ENCODE assay signal across 17 cellular contexts in the genomic region with DNA sequence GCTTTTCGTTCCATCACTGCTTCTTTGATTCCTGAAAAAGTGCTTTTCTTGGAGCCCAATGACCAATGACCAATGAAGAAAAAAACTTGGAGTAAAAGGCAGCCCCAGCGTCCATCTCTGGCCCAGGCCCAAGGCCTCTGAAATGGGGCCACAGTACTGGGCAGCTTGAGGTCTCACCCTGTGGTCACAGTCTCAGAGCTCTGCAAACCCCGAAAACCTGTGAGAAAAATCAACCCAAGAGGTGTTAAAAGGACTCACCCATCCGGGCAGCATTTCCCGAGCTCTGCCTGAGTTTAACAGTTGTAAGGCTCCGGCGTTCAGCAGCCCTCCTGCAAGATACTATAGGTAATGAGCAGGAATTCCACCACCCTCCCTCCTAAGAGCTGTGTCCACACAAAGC. TPM values are rescaled to one million over a fixed set of nuclear protein-coding genes. Genes with fewer than 3 reads are reported as not detected.
DNase-seq lines count a peak whose midpoint lies in the region; ATAC-seq and TF ChIP-seq lines count a peak whose summit lies in the region.
"Had no signal": no experiment of that assay in that cellular context is flagged by ENCODE, and none has a peak within 500 bp of the region (broad histone marks: within the 10 kb centered on the region; RNA-seq: fewer than 3 reads in every experiment).

No MANE protein-coding gene starts in this region.

- H3K9me3 ChIP-seq in CD4-positive, alpha-beta memory T cell (ENCODE audit: control insufficient read depth in 1 of 2, low read length in 2 of 2), result no peaks in the 10 kb centered on the region
- no peaks in the 10 kb centered on the region for H3K9me3 ChIP-seq in T-helper 17 cell (ENCODE audit: control insufficient read depth, low read length, poor library complexity, severe bottlenecking)
- no peaks in the 10 kb centered on the region for H3K9me3 ChIP-seq in gastroesophageal sphincter
- no peaks in the 10 kb centered on the region for H3K9me3 ChIP-seq in skeletal muscle satellite cell (replicated peaks; ENCODE audit: low read length)

- H3K4me3 ChIP-seq in CD4-positive, alpha-beta memory T cell (ENCODE audit: low read length in 2 of 2), result no peak overlapping the region
- no peak overlapping the region for H3K4me3 ChIP-seq in gastroesophageal sphincter
- no peak overlapping the region for H3K4me3 ChIP-seq in skeletal muscle satellite cell (ENCODE audit: low read length)

- CTCF ChIA-PET in CD4-positive, alpha-beta memory T cell (lab: Charles Lee; ENCODE audit: partially characterized antibody), result interaction anchor here (1.1 to 1.4 kb wide), 5 partner anchors 10 to 84 kb away, joined by 3 to 5 read pairs (median 3); no protein-coding TSS in a partner anchor

- peak overlapping the region; percentile 92 to 99 (median 98) for H3K27ac Mint-ChIP-seq in CD4-positive, alpha-beta memory T cell
- H3K27ac Mint-ChIP-seq in T-helper 17 cell, result peak overlapping the region; percentile 98
- H3K27ac Mint-ChIP-seq in activated T-helper 2 cell treated with anti-CD3 and anti-CD28 coated beads, Interferon-gamma antibody, Interleukin-2, Interleukin-4, amounts not matched to agents 10 μg/mL and 5 μg/mL and 100 μg/mL, durations not matched to agents 14 hours and 24 hours and 36 hours, result no peak overlapping the region
- H3K27ac Mint-ChIP-seq: activated CD4-positive, alpha-beta T cell treated with anti-CD3 and anti-CD28 coated beads for 36 hours; activated naive CD8-positive, alpha-beta T cell treated with anti-CD3 and anti-CD28 coated beads, Interleukin-2, amount 10 ng/mL, durations not matched to agents 7 days and 5 days had no signal

- POLR2A ChIA-PET in CD4-positive, alpha-beta memory T cell (lab: Charles Lee; ENCODE audit: partially characterized antibody), result interaction anchor here (6.2 kb wide), 1 partner anchor 12 kb away, joined by 38 read pairs; no protein-coding TSS in a partner anchor

- peak overlapping the region; percentile 6 for H3K27ac ChIP-seq in CD4-positive, alpha-beta memory T cell (ENCODE audit: low read depth, low read length)
- peak overlapping the region in 3 of 4 donors; percentile 75 to 82 (median 75) for H3K27ac ChIP-seq in gastroesophageal sphincter

- H3K27me3 Mint-ChIP-seq in CD4-positive, alpha-beta memory T cell, result no peaks in the 10 kb centered on the region
- H3K27me3 Mint-ChIP-seq in T-helper 17 cell, result no peaks in the 10 kb centered on the region
- peaks cover 27% of the 10 kb centered on the region for H3K27me3 Mint-ChIP-seq in activated T-helper 2 cell treated with anti-CD3 and anti-CD28 coated beads, Interferon-gamma antibody, Interleukin-2, Interleukin-4, amounts not matched to agents 10 μg/mL and 5 μg/mL and 100 μg/mL, durations not matched to agents 14 hours and 24 hours and 36 hours (ENCODE audit: low read depth)

- WGBS in gastroesophageal sphincter (ENCODE audit: low coverage in 1 of 2), 2 donors, result 0 to 66% methylated on average over 1 to 7 of the region's 7 CpGs

- no peaks in the 10 kb centered on the region for H3K9me3 Mint-ChIP-seq in CD4-positive, alpha-beta memory T cell
- H3K9me3 Mint-ChIP-seq in activated T-helper 2 cell treated with anti-CD3 and anti-CD28 coated beads, Interferon-gamma antibody, Interleukin-2, Interleukin-4, amounts not matched to agents 10 μg/mL and 5 μg/mL and 100 μg/mL, durations not matched to agents 14 hours and 24 hours and 36 hours, result no peaks in the 10 kb centered on the region
- H3K9me3 Mint-ChIP-seq: activated naive CD8-positive, alpha-beta T cell treated with anti-CD3 and anti-CD28 coated beads, Interleukin-2, amount 10 ng/mL, durations not matched to agents 7 days and 5 days had no signal

- TF ChIP-seq POLR2A in gastroesophageal sphincter (IDR thresholded peaks at IDR 0.05), result no peak

- H3K4me2 ChIP-seq in skeletal muscle satellite cell (ENCODE audit: low read length), result peak overlapping the region; percentile 48

- peak overlapping the region in 6 of 8 donors; percentile 21 to 71 (median 50) for H3K4me3 Mint-ChIP-seq in CD4-positive, alpha-beta memory T cell
- no peak overlapping the region for H3K4me3 Mint-ChIP-seq in T-helper 17 cell
- no peak overlapping the region for H3K4me3 Mint-ChIP-seq in activated T-helper 2 cell treated with anti-CD3 and anti-CD28 coated beads, Interferon-gamma antibody, Interleukin-2, Interleukin-4, amounts not matched to agents 10 μg/mL and 5 μg/mL and 100 μg/mL, durations not matched to agents 14 hours and 24 hours and 36 hours (ENCODE audit: low read depth)
- H3K4me3 Mint-ChIP-seq: activated CD4-positive, alpha-beta T cell treated with anti-CD3 and anti-CD28 coated beads for 36 hours; activated naive CD8-positive, alpha-beta T cell treated with anti-CD3 and anti-CD28 coated beads, Interleukin-2, amount 10 ng/mL, durations not matched to agents 7 days and 5 days had no signal

- no peak for TF ChIP-seq EP300 in gastroesophageal sphincter (IDR thresholded peaks at IDR 0.05)

- no peak for TF ChIP-seq CTCF in gastroesophageal sphincter (IDR thresholded peaks at IDR 0.05)

- no peak overlapping the region for H3K9ac ChIP-seq in skeletal muscle satellite cell (ENCODE audit: low read depth, low read length)

- no peak for DNase-seq in CD4-positive, alpha-beta memory T cell
- DNase-seq in T-helper 17 cell, result no peak
- DNase-seq in NCI-H748 treated with DMSO at 0.1 percent for 48 hours (lab: John Stamatoyannopoulos, UW), result no peak
- DNase-seq in activated T-helper 2 cell treated with anti-CD3 and anti-CD28 coated beads, Interferon-gamma antibody, Interleukin-2, Interleukin-4, amounts not matched to agents 10 μg/mL and 5 μg/mL and 100 μg/mL, durations not matched to agents 14 hours and 24 hours and 36 hours (ENCODE audit: low spot score), result no peak
- DNase-seq: activated CD4-positive, alpha-beta T cell treated with anti-CD3 and anti-CD28 coated beads for 36 hours; activated naive CD8-positive, alpha-beta T cell treated with anti-CD3 and anti-CD28 coated beads, Interleukin-2, amount 10 ng/mL, durations not matched to agents 7 days and 5 days; cerebellar nuclear complex; H7; NCI-H2171; nucleus accumbens; SHP77 treated with DMSO at 0.1 percent for 48 hours had no signal

- no peaks in the 10 kb centered on the region for H3K36me3 ChIP-seq in CD4-positive, alpha-beta memory T cell (ENCODE audit: insufficient read depth, low read length)
- H3K36me3 ChIP-seq in gastroesophageal sphincter (no peaks in the 10 kb centered on the region), skeletal muscle satellite cell (ENCODE audit: insufficient read depth, low read length) (no peaks in the 10 kb centered on the region)

- peaks cover 22% of the 10 kb centered on the region for H3K4me1 ChIP-seq in CD4-positive, alpha-beta memory T cell (ENCODE audit: insufficient read depth, low read length)
- peaks cover 0 to 56% (median 37%) of the 10 kb centered on the region in 3 donors for H3K4me1 ChIP-seq in gastroesophageal sphincter
- peaks cover 38% of the 10 kb centered on the region for H3K4me1 ChIP-seq in skeletal muscle satellite cell (ENCODE audit: control insufficient read depth, insufficient read depth, low read length)

- H3K27me3 ChIP-seq in CD4-positive, alpha-beta memory T cell (ENCODE audit: insufficient read depth, low read length), result no peaks in the 10 kb centered on the region
- H3K27me3 ChIP-seq in gastroesophageal sphincter (no peaks in the 10 kb centered on the region), skeletal muscle satellite cell (ENCODE audit: control insufficient read depth, insufficient read depth, low read length) (no peaks in the 10 kb centered on the region)

- peaks cover 0 to 15% of the 10 kb centered on the region in 2 donors for H3K36me3 Mint-ChIP-seq in CD4-positive, alpha-beta memory T cell
- no peaks in the 10 kb centered on the region for H3K36me3 Mint-ChIP-seq in T-helper 17 cell (ENCODE audit: low read depth)
- peaks cover 14% of the 10 kb centered on the region for H3K36me3 Mint-ChIP-seq in activated T-helper 2 cell treated with anti-CD3 and anti-CD28 coated beads, Interferon-gamma antibody, Interleukin-2, Interleukin-4, amounts not matched to agents 10 μg/mL and 5 μg/mL and 100 μg/mL, durations not matched to agents 14 hours and 24 hours and 36 hours (ENCODE audit: low read depth)

- peaks cover 14 to 53% (median 29%) of the 10 kb centered on the region in 4 donors for H3K4me1 Mint-ChIP-seq in CD4-positive, alpha-beta memory T cell
- H3K4me1 Mint-ChIP-seq in T-helper 17 cell, result peaks cover 25% of the 10 kb centered on the region
- H3K4me1 Mint-ChIP-seq in activated T-helper 2 cell treated with anti-CD3 and anti-CD28 coated beads, Interferon-gamma antibody, Interleukin-2, Interleukin-4, amounts not matched to agents 10 μg/mL and 5 μg/mL and 100 μg/mL, durations not matched to agents 14 hours and 24 hours and 36 hours (ENCODE audit: low read depth), result peaks cover 20% of the 10 kb centered on the region

- ATAC-seq in T-helper 17 cell, result no peak
- no peak for ATAC-seq in gastroesophageal sphincter
- no peak for ATAC-seq in HG03175 (IDR thresholded peaks at IDR 0.05; ENCODE audit: unreplicated experiment)
- no peak for ATAC-seq in HG02623 (IDR thresholded peaks at IDR 0.05; ENCODE audit: unreplicated experiment)
- ATAC-seq: activated CD4-positive, alpha-beta T cell treated with anti-CD3 and anti-CD28 coated beads for 36 hours had no signal

- intact Hi-C loops in CD4-positive, alpha-beta memory T cell (cut with micrococcal nuclease), result no loop called here
- intact Hi-C loops in activated T-helper 2 cell treated with anti-CD3 and anti-CD28 coated beads, Interferon-gamma antibody, Interleukin-2, Interleukin-4, amounts not matched to agents 10 μg/mL and 5 μg/mL and 100 μg/mL, durations not matched to agents 14 hours and 24 hours and 36 hours (cut with micrococcal nuclease), result no loop called here

RNA-seq across cellular contexts. Expression of a gene that starts 2.1 kb away (rescaled TPM):
- 10 to 100 TPM; 46.4 to 50.3 TPM for total RNA-seq in CD4-positive, alpha-beta memory T cell
- 10 to 100 TPM; 58.4 to 66.7 TPM for polyA plus RNA-seq in CD4-positive, alpha-beta memory T cell
- 100 to 1,000 TPM; 135 to 197 TPM for total RNA-seq in T-helper 17 cell
- 10 to 100 TPM; 26.3 to 60.7 (median 53.7) TPM for total RNA-seq in gastroesophageal sphincter
- 73.6 and 78.6 TPM in 2 replicates for total RNA-seq in skeletal muscle satellite cell (2012; rRNA removed)
- 82.4 and 85.2 TPM in 2 replicates for total RNA-seq in activated T-helper 2 cell treated with anti-CD3 and anti-CD28 coated beads, Interferon-gamma antibody, Interleukin-2, Interleukin-4, amounts not matched to agents 10 μg/mL and 5 μg/mL and 100 μg/mL, durations not matched to agents 14 hours and 24 hours and 36 hours

RNA-seq across cellular contexts. Expression of a gene that starts 30.7 kb away (rescaled TPM):
- under 1 TPM in 1 of 2 experiments, not detected in 1; 0.17 TPM for total RNA-seq in CD4-positive, alpha-beta memory T cell
- not detected for polyA plus RNA-seq in CD4-positive, alpha-beta memory T cell
- total RNA-seq in T-helper 17 cell (1 to 10 TPM; 2.7 to 2.9 TPM), gastroesophageal sphincter (not detected)
- total RNA-seq in skeletal muscle satellite cell (2012; rRNA removed), result not detected in 2 replicates
- total RNA-seq in activated T-helper 2 cell treated with anti-CD3 and anti-CD28 coated beads, Interferon-gamma antibody, Interleukin-2, Interleukin-4, amounts not matched to agents 10 μg/mL and 5 μg/mL and 100 μg/mL, durations not matched to agents 14 hours and 24 hours and 36 hours, result 0.34 and 0.64 TPM in 2 replicates
- total RNA-seq: activated CD4-positive, alpha-beta T cell treated with anti-CD3 and anti-CD28 coated beads for 36 hours; H7; lung microvascular endothelial cell; skeletal muscle tissue had no signal

RNA-seq across cellular contexts. Expression of a gene that starts 49.0 kb away (rescaled TPM):
- not detected for total RNA-seq in CD4-positive, alpha-beta memory T cell
- polyA plus RNA-seq in CD4-positive, alpha-beta memory T cell, result not detected
- total RNA-seq in T-helper 17 cell (not detected), gastroesophageal sphincter (not detected)
- total RNA-seq in skeletal muscle satellite cell (2012; rRNA removed), result not detected in 2 replicates
- not detected in 2 replicates for total RNA-seq in activated T-helper 2 cell treated with anti-CD3 and anti-CD28 coated beads, Interferon-gamma antibody, Interleukin-2, Interleukin-4, amounts not matched to agents 10 μg/mL and 5 μg/mL and 100 μg/mL, durations not matched to agents 14 hours and 24 hours and 36 hours
- total RNA-seq: activated CD4-positive, alpha-beta T cell treated with anti-CD3 and anti-CD28 coated beads for 36 hours; activated naive CD8-positive, alpha-beta T cell treated with anti-CD3 and anti-CD28 coated beads, Interleukin-2, amount 10 ng/mL, durations not matched to agents 7 days and 5 days; H7; lung microvascular endothelial cell; skeletal muscle tissue had no signal

Comparison
In these comparisons a context has a peak if more than half of its experiments do, and no peak if none do; other contexts are left out.
1. H3K4me3 Mint-ChIP-seq: peak in CD4-positive, alpha-beta memory T cell (6 of 8); none in T-helper 17 cell (single experiment) and activated T-helper 2 cell treated with anti-CD3 and anti-CD28 coated beads, Interferon-gamma antibody, Interleukin-2, Interleukin-4, amounts not matched to agents 10 μg/mL and 5 μg/mL and 100 μg/mL, durations not matched to agents 14 hours and 24 hours and 36 hours (single experiment).